17 cellular contexts compared by ENCODE assay signal in the genomic region with DNA sequence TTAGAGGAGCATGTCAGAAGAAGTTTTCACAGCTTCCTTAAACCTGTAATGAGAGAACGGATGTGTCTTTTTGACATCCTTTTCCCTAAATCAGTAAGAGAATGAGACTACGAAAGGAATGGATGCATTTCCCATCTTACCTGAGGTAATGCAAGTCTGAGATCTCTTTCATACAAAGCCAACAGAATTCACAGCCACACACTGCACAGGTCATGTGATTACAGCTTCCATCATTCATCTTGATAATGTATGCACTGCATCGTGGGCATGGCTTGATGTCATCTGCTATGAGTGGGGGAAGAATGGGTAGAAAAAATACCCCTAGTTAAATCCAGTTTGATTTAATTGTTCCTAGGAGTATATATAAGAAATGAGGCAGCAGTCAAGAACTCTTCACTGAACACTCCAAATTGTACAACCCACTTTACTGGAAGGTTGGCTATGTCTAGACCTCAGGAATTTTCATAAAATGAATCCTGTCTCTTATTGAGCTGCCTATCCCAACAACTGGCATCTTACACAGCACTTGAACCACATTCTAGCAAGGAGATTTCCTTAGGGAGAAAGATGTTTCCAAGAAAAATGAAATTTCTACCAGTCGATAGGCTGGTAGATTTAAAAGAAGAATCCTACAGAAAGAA. TPM values are rescaled to one million over a fixed set of nuclear protein-coding genes. Genes with fewer than 3 reads are reported as not detected.
DNase-seq lines count a peak whose midpoint lies in the region; ATAC-seq and TF ChIP-seq lines count a peak whose summit lies in the region.
"Had no signal": no experiment of that assay in that cellular context is flagged by ENCODE, and none has a peak within 500 bp of the region (broad histone marks: within the 10 kb centered on the region; RNA-seq: fewer than 3 reads in every experiment).

No MANE protein-coding gene starts in this region.

- no TSS peak for BruUV-seq in Calu3 (replicated peaks; lab: Mats Ljungman, UMichigan)

- TF ChIP-seq POLR2A in sigmoid colon (IDR thresholded peaks at IDR 0.05): no peak

- TF ChIP-seq EP300 in sigmoid colon (IDR thresholded peaks at IDR 0.05): no peak

- intact Hi-C loops in Calu3 (cut with micrococcal nuclease; ENCODE audit: unreplicated experiment) (no loop called here), sigmoid colon (cut with DNase I) (no loop called here)

- H3K9me3 ChIP-seq in RWPE2 (ENCODE audit: severe bottlenecking): no peaks in the 10 kb centered on the region
- H3K9me3 ChIP-seq in sigmoid colon: no peaks in the 10 kb centered on the region

- no peaks in the 10 kb centered on the region for H3K9me3 Mint-ChIP-seq in Calu3 (ENCODE audit: low read depth, unreplicated experiment)
- H3K9me3 Mint-ChIP-seq: immature natural killer cell, mesothelial cell of epicardium had no signal

- peaks cover 16% of the 10 kb centered on the region for H3K36me3 Mint-ChIP-seq in Calu3 (ENCODE audit: insufficient read depth, unreplicated experiment)

- H3K27ac Mint-ChIP-seq in Calu3 (ENCODE audit: unreplicated experiment): peak overlapping the region; percentile 84
- H3K27ac Mint-ChIP-seq: mesothelial cell of epicardium had no signal

- TF ChIP-seq CTCF in Calu3 (IDR thresholded peaks at IDR 0.05; ENCODE audit: unreplicated experiment) (no peak), RWPE2 (IDR thresholded peaks at IDR 0.05; ENCODE audit: poor library complexity, severe bottlenecking) (no peak), foreskin keratinocyte (conservative IDR thresholded peaks at IDR 0.05) (no peak), sigmoid colon (IDR thresholded peaks at IDR 0.05) (no peak)

- peaks cover 29% of the 10 kb centered on the region for H3K4me1 Mint-ChIP-seq in Calu3 (ENCODE audit: low read depth, unreplicated experiment)

- CTCF ChIA-PET in Calu3 (lab: Charles Lee): interaction anchor here (0.5 to 1.4 kb wide), 8 partner anchors 8 to 152 kb away, joined by 3 to 7 read pairs (median 3); partner anchors contain the start of gene RNF19B

- H3K27me3 ChIP-seq in RWPE2 (ENCODE audit: insufficient read depth, poor library complexity, severe bottlenecking): no peaks in the 10 kb centered on the region
- H3K27me3 ChIP-seq in foreskin keratinocyte: no peaks in the 10 kb centered on the region
- no peaks in the 10 kb centered on the region for H3K27me3 ChIP-seq in sigmoid colon

- H3K27me3 Mint-ChIP-seq in Calu3 (ENCODE audit: unreplicated experiment): no peaks in the 10 kb centered on the region

- no peak for DNase-seq in Calu3
- no peak for DNase-seq in RWPE2 (ENCODE audit: low spot score)
- no peak for DNase-seq in foreskin keratinocyte
- no peak for DNase-seq in sigmoid colon
- no peak for DNase-seq in hepatic stellate cell (ENCODE audit: low spot score)
- no peak for DNase-seq in iPS-NIHi7 (ENCODE audit: extremely low spot score)
- DNase-seq: activated CD4-positive, alpha-beta T cell treated with anti-CD3 and anti-CD28 coated beads, Interleukin-2, amount 50 U/mL, for 48 hours; activated T-cell treated with anti-CD3 and anti-CD28 coated beads, Interleukin-2, amount 50 U/mL, for 48 hours; GDM1; immature natural killer cell; NCI-H1694 treated with DMSO at 0.1 percent for 48 hours; NCI-H526; occipital lobe had no signal

- H3K4me1 ChIP-seq in RWPE2 (ENCODE audit: insufficient read depth, poor library complexity, severe bottlenecking): peaks cover 21% of the 10 kb centered on the region
- peaks cover 19% of the 10 kb centered on the region for H3K4me1 ChIP-seq in foreskin keratinocyte
- peaks cover 0 to 40% (median 25%) of the 10 kb centered on the region in 4 donors for H3K4me1 ChIP-seq in sigmoid colon

- 70 to 84% methylated on average over 4 of the region's 4 CpGs for WGBS in sigmoid colon, 2 donors

- no peak for ATAC-seq in RWPE2 (ENCODE audit: low read depth)
- ATAC-seq in foreskin keratinocyte: no peak
- ATAC-seq in HG02970 (IDR thresholded peaks at IDR 0.05; ENCODE audit: low FRiP score, unreplicated experiment): no peak
- no peak for ATAC-seq in SK-N-SH treated with all-trans-retinoic acid at 6 μM for 48 hours

- H3K4me3 ChIP-seq in RWPE2 (ENCODE audit: severe bottlenecking) (no peak overlapping the region), sigmoid colon (no peak overlapping the region)
- H3K4me3 ChIP-seq: skin epidermis had no signal

- H3K27ac ChIP-seq in RWPE2 (ENCODE audit: poor library complexity, severe bottlenecking) (peak overlapping the region; percentile 19), foreskin keratinocyte (peak overlapping the region; percentile 45), sigmoid colon (peak overlapping the region; percentile 11 to 79 (median 60))

- peak overlapping the region; percentile 26 for H3K4me3 Mint-ChIP-seq in Calu3 (ENCODE audit: low read depth, unreplicated experiment)
- H3K4me3 Mint-ChIP-seq: immature natural killer cell, mesothelial cell of epicardium had no signal

- peaks cover 60% of the 10 kb centered on the region for H3K36me3 ChIP-seq in RWPE2 (ENCODE audit: low read depth)
- H3K36me3 ChIP-seq in sigmoid colon: peaks cover 5 to 49% (median 11%) of the 10 kb centered on the region in 4 donors

TF ChIP-seq in SK-N-SH treated with all-trans-retinoic acid at 6 μM for 48 hours, 23 proteins besides CTCF, POLR2A, EP300 and RAD21:
- TF ChIP-seq ZNF70 (CRISPR knock-in tag; IDR thresholded peaks at IDR 0.05): no peak

RNA-seq across cellular contexts. Expression of gene RNF19B, which starts 16.4 kb away (rescaled TPM):
- total RNA-seq in Calu3 (2022): 21.5 and 23.2 TPM in 2 replicates
- 27.0 and 30.9 TPM in 2 replicates for total RNA-seq in foreskin keratinocyte
- polyA plus RNA-seq in foreskin keratinocyte: 18.2 and 20.7 TPM in 2 replicates
- total RNA-seq in sigmoid colon: 10 to 100 TPM; 14.5 to 28.9 (median 21.6) TPM
- 10 to 100 TPM; 43.2 to 50.7 (median 46.7) TPM for polyA plus RNA-seq in sigmoid colon

RNA-seq across cellular contexts. Expression of gene TMEM54, which starts 47.0 kb away (rescaled TPM):
- total RNA-seq in Calu3 (2022) (95.9 and 117 TPM in 2 replicates), foreskin keratinocyte (73.2 and 90.0 TPM in 2 replicates), sigmoid colon (100 to 1,000 TPM in 1 of 4 donors, 10 to 100 TPM in 3; 47.4 to 135 (median 57.9) TPM)
- polyA plus RNA-seq in foreskin keratinocyte (113 and 128 TPM in 2 replicates), sigmoid colon (100 to 1,000 TPM; 699 to 799 (median 707) TPM)
- polyA plus RNA-seq: immature natural killer cell had no signal
